In the genomic region with DNA sequence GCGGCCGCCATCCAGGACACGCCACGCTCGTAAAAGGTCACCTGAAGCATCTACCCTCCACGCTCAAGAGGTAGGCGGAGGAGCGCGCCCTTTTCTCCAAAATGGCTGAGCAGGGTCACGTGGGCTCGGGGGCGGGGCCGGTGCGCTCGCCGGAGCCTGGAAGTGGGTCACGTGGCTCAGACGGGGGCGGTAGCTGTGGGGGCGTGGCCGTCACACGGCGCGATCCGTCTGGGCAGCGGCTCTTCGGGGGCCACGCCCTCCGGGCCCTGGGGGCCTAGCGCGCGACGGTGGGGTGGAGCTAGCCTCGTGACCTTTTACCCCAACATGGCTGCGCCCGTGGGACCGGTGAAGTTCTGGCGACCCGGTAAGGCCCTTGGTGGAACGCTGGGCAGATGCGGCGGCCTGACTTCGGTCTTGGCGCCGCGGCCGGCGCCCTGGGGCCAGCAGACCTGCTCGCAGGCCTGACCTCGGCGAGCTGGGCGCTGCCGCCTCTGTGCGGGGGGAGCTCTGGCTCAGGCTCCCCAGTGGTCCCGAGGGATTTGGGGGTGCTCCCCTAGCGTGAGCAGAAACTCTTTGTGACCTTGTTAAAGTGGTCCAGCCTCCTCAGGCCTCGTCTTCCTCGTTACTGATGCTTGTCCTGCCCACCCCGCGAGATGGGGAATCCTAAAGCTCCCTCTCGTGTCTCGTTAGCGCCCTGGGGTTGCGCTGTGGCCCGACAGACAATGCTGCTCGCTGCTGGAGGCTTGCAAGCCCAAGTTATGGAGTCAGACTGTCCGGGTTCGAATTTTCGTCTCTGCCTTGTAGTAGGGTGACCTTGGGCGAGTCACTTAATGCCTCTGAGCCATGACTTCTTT, we compare ENCODE assay signal across 8 cellular contexts. TPM values are rescaled to one million over a fixed set of nuclear protein-coding genes. Genes with fewer than 3 reads are reported as not detected.
DNase-seq lines count a peak whose midpoint lies in the region; ATAC-seq and TF ChIP-seq lines count a peak whose summit lies in the region.

A gene with protein sequence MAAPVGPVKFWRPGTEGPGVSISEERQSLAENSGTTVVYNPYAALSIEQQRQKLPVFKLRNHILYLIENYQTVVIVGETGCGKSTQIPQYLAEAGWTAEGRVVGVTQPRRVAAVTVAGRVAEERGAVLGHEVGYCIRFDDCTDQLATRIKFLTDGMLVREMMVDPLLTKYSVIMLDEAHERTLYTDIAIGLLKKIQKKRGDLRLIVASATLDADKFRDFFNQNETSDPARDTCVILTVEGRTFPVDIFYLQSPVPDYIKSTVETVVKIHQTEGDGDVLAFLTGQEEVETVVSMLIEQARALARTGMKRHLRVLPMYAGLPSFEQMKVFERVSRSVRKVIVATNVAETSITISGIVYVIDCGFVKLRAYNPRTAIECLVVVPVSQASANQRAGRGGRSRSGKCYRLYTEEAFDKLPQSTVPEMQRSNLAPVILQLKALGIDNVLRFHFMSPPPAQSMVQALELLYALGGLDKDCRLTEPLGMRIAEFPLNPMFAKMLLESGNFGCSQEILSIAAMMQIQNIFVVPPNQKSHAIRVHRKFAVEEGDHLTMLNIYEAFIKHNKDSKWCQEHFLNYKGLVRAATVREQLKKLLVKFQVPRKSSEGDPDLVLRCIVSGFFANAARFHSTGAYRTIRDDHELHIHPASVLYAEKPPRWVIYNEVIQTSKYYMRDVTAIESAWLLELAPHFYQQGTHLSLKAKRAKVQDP (plus strand): TSS at position 301 of the 854 bp plus-strand sequence. CDS start 24 bp downstream, at position 325.

- no peaks in the 10 kb centered on the region for H3K27me3 ChIP-seq in adipocyte (replicated peaks; ENCODE audit: control insufficient read depth, insufficient read depth, low read length)

- peak; percentile 98 for ATAC-seq in HG02763 (IDR thresholded peaks at IDR 0.05; ENCODE audit: unreplicated experiment)

- H3K4me3 Mint-ChIP-seq in type B pancreatic cell: peak within 1 kb of the TSS; percentile 96

- DNase-seq in NCI-H1417 treated with DMSO at 0.1 percent for 48 hours (lab: John Stamatoyannopoulos, UW) (peak; percentile 89), SW480 (ENCODE audit: low spot score) (peak; percentile 99), adipocyte (ENCODE audit: low read depth) (peak; percentile 99), cardiac septum (ENCODE audit: low spot score) (peak; percentile 99), pons (ENCODE audit: low spot score) (peak; percentile 95), type B pancreatic cell (ENCODE audit: extremely low spot score, unreplicated experiment) (peak; percentile 99)

- no peaks in the 10 kb centered on the region for H3K36me3 Mint-ChIP-seq in type B pancreatic cell

- peaks cover 17% of the 10 kb centered on the region for H3K4me1 ChIP-seq in adipocyte (ENCODE audit: control insufficient read depth, insufficient read depth, low read length)

- intact Hi-C loops in cardiac septum (cut with DNase I): loop anchor here (5.0 kb wide), 1 partner anchor 35 kb away; the partner anchor contains the start of gene FAM83D

- H3K27me3 Mint-ChIP-seq in type B pancreatic cell: no peaks in the 10 kb centered on the region

- H3K9me3 ChIP-seq in adipocyte (ENCODE audit: control insufficient read depth, low read length): no peaks in the 10 kb centered on the region

- peaks cover 33% of the 10 kb centered on the region for H3K4me1 Mint-ChIP-seq in type B pancreatic cell (ENCODE audit: unreplicated experiment)

- H3K9ac ChIP-seq in adipocyte (ENCODE audit: low read length): peak within 1 kb of the TSS; percentile 91

- H3K27ac Mint-ChIP-seq in type B pancreatic cell: peak within 1 kb of the TSS; percentile 97

- no peaks in the 10 kb centered on the region for H3K36me3 ChIP-seq in adipocyte (ENCODE audit: control insufficient read depth, insufficient read depth, low read length, severe bottlenecking)

- H3K9me3 Mint-ChIP-seq in type B pancreatic cell: no peaks in the 10 kb centered on the region

- TF ChIP-seq CTCF in GM12874 (IDR thresholded peaks at IDR 0.05; ENCODE audit: insufficient read depth, low read depth, low read length) (peak; percentile 39), type B pancreatic cell (conservative IDR thresholded peaks at IDR 0.05) (no peak)

- peak within 1 kb of the TSS; percentile 87 for H3K4me3 ChIP-seq in adipocyte (ENCODE audit: low read length)

RNA-seq across cellular contexts. Expression of the gene that starts here (rescaled TPM):
- total RNA-seq in cardiac septum (11.4 TPM), type B pancreatic cell (ENCODE audit: low replicate concordance) (7.1 and 14.0 TPM in 2 replicates)

Comparison
In these comparisons a context has a peak if more than half of its experiments do, and no peak if none do; other contexts are left out.
1. Peak in every context shown above with its lines: DNase-seq, ATAC-seq and H3K4me3 ChIP-seq.